Comparison of ENCODE assay signal across 1 cellular context in genomic region chr19:39053276-39054090, GRCh38.
TF ChIP-seq lines count a peak whose summit lies in the region.

No MANE protein-coding gene starts in this region.

TF ChIP-seq in HepG2, 621 proteins besides CTCF, POLR2A, EP300 and RAD21 (continues in another document):
- TF ChIP-seq HOXA3 (CRISPR knock-in tag; IDR thresholded peaks at IDR 0.05) (peak; percentile 48; the same call in 1 of the 2 replicates), JUN (CRISPR knock-in tag; IDR thresholded peaks at IDR 0.05) (no peak), TBX2 (CRISPR knock-in tag; IDR thresholded peaks at IDR 0.05; ENCODE audit: borderline replicate concordance) (peak; percentile 68; the same call in 1 of the 2 replicates), HNRNPL (IDR thresholded peaks at IDR 0.05; ENCODE audit: low read depth, low read length) (peak; percentile 75; the same call in 1 of the 2 replicates), ZFP91 (CRISPR knock-in tag; IDR thresholded peaks at IDR 0.05; ENCODE audit: borderline replicate concordance) (0 out of 2 replicates have a peak, but pooled peaks have one; percentile 40), SP140L (CRISPR knock-in tag; IDR thresholded peaks at IDR 0.05; ENCODE audit: borderline replicate concordance) (no peak), HDAC1 (CRISPR knock-in tag; IDR thresholded peaks at IDR 0.05) (peak; percentile 64; the same call in 1 of the 2 replicates), FOSL2 (CRISPR knock-in tag; IDR thresholded peaks at IDR 0.05) (peak; percentile 45; the same call in 1 of the 2 replicates), ZFP36L1 (CRISPR knock-in tag; IDR thresholded peaks at IDR 0.05) (peak; percentile 32; the same call in 1 of the 2 replicates), SAP130 (CRISPR knock-in tag; IDR thresholded peaks at IDR 0.05; ENCODE audit: low read depth) (no peak), ZNF431 (CRISPR knock-in tag; IDR thresholded peaks at IDR 0.05; ENCODE audit: borderline replicate concordance, low read depth) (0 out of 2 replicates have a peak, but pooled peaks have one; percentile 21), HCFC1 (IDR thresholded peaks at IDR 0.05; ENCODE audit: low read depth, low read length) (no peak), SOX13 (IDR thresholded peaks at IDR 0.05) (no peak), SOX13 (CRISPR knock-in tag; conservative IDR thresholded peaks at IDR 0.05 in 1 of 2, IDR thresholded peaks at IDR 0.05 in 1 of 2) (0 out of 4 replicates have a peak, but pooled peaks of 1 of the 2 experiments have one; percentile 29), ELF4 (CRISPR knock-in tag; IDR thresholded peaks at IDR 0.05; ENCODE audit: borderline replicate concordance) (no peak), ZEB1 (IDR thresholded peaks at IDR 0.05; ENCODE audit: insufficient replicate concordance, low read depth) (peak; percentile 52), FOXK2 (IDR thresholded peaks at IDR 0.05) (no peak), KDM5A (IDR thresholded peaks at IDR 0.05; ENCODE audit: borderline replicate concordance, low read length) (no peak), KDM2A (CRISPR knock-in tag; IDR thresholded peaks at IDR 0.05; ENCODE audit: borderline replicate concordance, low read depth) (no peak), NCOR1 (IDR thresholded peaks at IDR 0.05; ENCODE audit: borderline replicate concordance, low read length) (peak; percentile 28; the same call in 1 of the 2 replicates), HNF4A (CRISPR knock-in tag; IDR thresholded peaks at IDR 0.05) (peak; percentile 91), ZBTB2 (CRISPR knock-in tag; IDR thresholded peaks at IDR 0.05; ENCODE audit: low read depth) (no peak), SATB2 (CRISPR knock-in tag; IDR thresholded peaks at IDR 0.05) (no peak), CBFB (CRISPR knock-in tag; IDR thresholded peaks at IDR 0.05) (0 out of 2 replicates have a peak, but pooled peaks have one; percentile 21), MED1 (CRISPR knock-in tag; IDR thresholded peaks at IDR 0.05) (peak; percentile 49; the same call in 1 of the 2 replicates), ZNF510 (CRISPR knock-in tag; IDR thresholded peaks at IDR 0.05; ENCODE audit: low read depth) (no peak), MLX (CRISPR knock-in tag; IDR thresholded peaks at IDR 0.05) (peak; percentile 84), PATZ1 (CRISPR knock-in tag; IDR thresholded peaks at IDR 0.05) (peak; percentile 69; the same call in 1 of the 2 replicates), HDAC2 (CRISPR knock-in tag; IDR thresholded peaks at IDR 0.05) (0 out of 2 replicates have a peak, but pooled peaks have one; percentile 52), LCORL (IDR thresholded peaks at IDR 0.05) (no peak), LCORL (CRISPR knock-in tag; IDR thresholded peaks at IDR 0.05) (peak; percentile 75), THAP11 (CRISPR knock-in tag; IDR thresholded peaks at IDR 0.05) (0 out of 2 replicates have a peak, but pooled peaks have one; percentile 24), ZNF574 (CRISPR knock-in tag; IDR thresholded peaks at IDR 0.05) (peak; percentile 49), ZSCAN21 (CRISPR knock-in tag; IDR thresholded peaks at IDR 0.05; ENCODE audit: borderline replicate concordance) (peak; percentile 49; the same call in 1 of the 2 replicates), SPEN (CRISPR knock-in tag; IDR thresholded peaks at IDR 0.05; ENCODE audit: low read depth) (0 out of 2 replicates have a peak, but pooled peaks have one; percentile 30), SALL1 (CRISPR knock-in tag; IDR thresholded peaks at IDR 0.05) (peak; percentile 76), GATA4 (IDR thresholded peaks at IDR 0.05; ENCODE audit: borderline replicate concordance, low read depth) (no peak), XRCC5 (optimal IDR thresholded peaks at IDR 0.05; ENCODE audit: low read length) (peak; percentile 16), HNF4G (IDR thresholded peaks at IDR 0.05; ENCODE audit: borderline replicate concordance, low read depth, low read length) (peak; percentile 83), HNF4G (CRISPR knock-in tag; IDR thresholded peaks at IDR 0.05; ENCODE audit: borderline replicate concordance, low read depth) (peak; percentile 90; the same call in 1 of the 2 replicates)
- TF ChIP-seq, protein P1, sequence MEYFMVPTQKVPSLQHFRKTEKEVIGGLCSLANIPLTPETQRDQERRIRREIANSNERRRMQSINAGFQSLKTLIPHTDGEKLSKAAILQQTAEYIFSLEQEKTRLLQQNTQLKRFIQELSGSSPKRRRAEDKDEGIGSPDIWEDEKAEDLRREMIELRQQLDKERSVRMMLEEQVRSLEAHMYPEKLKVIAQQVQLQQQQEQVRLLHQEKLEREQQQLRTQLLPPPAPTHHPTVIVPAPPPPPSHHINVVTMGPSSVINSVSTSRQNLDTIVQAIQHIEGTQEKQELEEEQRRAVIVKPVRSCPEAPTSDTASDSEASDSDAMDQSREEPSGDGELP (IDR thresholded peaks at IDR 0.05; ENCODE audit: borderline replicate concordance, low read depth) = peak; percentile 66; the same call in 1 of the 2 replicates
- TF ChIP-seq, protein P2, sequence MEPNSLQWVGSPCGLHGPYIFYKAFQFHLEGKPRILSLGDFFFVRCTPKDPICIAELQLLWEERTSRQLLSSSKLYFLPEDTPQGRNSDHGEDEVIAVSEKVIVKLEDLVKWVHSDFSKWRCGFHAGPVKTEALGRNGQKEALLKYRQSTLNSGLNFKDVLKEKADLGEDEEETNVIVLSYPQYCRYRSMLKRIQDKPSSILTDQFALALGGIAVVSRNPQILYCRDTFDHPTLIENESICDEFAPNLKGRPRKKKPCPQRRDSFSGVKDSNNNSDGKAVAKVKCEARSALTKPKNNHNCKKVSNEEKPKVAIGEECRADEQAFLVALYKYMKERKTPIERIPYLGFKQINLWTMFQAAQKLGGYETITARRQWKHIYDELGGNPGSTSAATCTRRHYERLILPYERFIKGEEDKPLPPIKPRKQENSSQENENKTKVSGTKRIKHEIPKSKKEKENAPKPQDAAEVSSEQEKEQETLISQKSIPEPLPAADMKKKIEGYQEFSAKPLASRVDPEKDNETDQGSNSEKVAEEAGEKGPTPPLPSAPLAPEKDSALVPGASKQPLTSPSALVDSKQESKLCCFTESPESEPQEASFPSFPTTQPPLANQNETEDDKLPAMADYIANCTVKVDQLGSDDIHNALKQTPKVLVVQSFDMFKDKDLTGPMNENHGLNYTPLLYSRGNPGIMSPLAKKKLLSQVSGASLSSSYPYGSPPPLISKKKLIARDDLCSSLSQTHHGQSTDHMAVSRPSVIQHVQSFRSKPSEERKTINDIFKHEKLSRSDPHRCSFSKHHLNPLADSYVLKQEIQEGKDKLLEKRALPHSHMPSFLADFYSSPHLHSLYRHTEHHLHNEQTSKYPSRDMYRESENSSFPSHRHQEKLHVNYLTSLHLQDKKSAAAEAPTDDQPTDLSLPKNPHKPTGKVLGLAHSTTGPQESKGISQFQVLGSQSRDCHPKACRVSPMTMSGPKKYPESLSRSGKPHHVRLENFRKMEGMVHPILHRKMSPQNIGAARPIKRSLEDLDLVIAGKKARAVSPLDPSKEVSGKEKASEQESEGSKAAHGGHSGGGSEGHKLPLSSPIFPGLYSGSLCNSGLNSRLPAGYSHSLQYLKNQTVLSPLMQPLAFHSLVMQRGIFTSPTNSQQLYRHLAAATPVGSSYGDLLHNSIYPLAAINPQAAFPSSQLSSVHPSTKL (CRISPR knock-in tag; IDR thresholded peaks at IDR 0.05) = peak; percentile 58; the same call in 1 of the 2 replicates
- TF ChIP-seq, protein P3, sequence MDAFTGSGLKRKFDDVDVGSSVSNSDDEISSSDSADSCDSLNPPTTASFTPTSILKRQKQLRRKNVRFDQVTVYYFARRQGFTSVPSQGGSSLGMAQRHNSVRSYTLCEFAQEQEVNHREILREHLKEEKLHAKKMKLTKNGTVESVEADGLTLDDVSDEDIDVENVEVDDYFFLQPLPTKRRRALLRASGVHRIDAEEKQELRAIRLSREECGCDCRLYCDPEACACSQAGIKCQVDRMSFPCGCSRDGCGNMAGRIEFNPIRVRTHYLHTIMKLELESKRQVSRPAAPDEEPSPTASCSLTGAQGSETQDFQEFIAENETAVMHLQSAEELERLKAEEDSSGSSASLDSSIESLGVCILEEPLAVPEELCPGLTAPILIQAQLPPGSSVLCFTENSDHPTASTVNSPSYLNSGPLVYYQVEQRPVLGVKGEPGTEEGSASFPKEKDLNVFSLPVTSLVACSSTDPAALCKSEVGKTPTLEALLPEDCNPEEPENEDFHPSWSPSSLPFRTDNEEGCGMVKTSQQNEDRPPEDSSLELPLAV (CRISPR knock-in tag; conservative IDR thresholded peaks at IDR 0.05; ENCODE audit: low read depth) = no peak
- TF ChIP-seq, protein P4, sequence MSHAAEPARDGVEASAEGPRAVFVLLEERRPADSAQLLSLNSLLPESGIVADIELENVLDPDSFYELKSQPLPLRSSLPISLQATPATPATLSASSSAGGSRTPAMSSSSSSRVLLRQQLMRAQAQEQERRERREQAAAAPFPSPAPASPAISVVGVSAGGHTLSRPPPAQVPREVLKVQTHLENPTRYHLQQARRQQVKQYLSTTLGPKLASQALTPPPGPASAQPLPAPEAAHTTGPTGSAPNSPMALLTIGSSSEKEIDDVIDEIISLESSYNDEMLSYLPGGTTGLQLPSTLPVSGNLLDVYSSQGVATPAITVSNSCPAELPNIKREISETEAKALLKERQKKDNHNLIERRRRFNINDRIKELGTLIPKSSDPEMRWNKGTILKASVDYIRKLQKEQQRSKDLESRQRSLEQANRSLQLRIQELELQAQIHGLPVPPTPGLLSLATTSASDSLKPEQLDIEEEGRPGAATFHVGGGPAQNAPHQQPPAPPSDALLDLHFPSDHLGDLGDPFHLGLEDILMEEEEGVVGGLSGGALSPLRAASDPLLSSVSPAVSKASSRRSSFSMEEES (CRISPR knock-in tag; IDR thresholded peaks at IDR 0.05) = peak; percentile 95
